13 cellular contexts compared by ENCODE assay signal in the genomic region with DNA sequence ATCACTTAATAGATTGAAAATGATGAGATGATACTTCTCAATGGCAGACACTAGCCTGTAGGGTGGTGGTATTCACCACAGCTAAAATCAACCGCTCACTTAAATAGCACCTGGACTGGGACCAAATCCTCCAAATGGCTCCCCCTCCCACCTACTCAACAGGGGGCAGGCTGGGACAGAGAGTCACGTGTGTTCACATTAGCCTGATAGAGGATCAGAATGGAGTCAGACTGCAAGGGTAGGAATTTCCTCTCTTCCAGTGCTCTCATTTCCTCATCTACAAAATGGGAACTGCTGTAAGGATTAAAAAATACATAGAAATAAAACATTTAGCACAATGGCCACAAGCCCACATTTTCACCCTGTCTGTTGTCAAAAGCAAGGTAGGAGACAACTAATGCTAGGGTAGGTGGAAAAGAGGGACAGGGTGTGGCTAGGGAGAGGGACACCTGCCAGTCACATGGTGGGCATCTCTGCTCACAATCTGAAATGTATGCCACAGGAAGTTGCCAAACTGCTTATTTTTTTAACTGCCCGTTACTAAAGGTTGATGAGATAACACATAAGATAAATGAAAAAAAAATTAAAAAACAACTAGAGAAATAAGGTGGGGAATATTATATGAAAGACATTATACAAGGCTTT. TPM values are rescaled to one million over a fixed set of nuclear protein-coding genes. Genes with fewer than 3 reads are reported as not detected.
DNase-seq lines count a peak whose midpoint lies in the region; ATAC-seq and TF ChIP-seq lines count a peak whose summit lies in the region.
"Had no signal": no experiment of that assay in that cellular context is flagged by ENCODE, and none has a peak within 500 bp of the region (broad histone marks: within the 10 kb centered on the region; RNA-seq: fewer than 3 reads in every experiment).

No MANE protein-coding gene starts in this region.

- peaks cover 19% of the 10 kb centered on the region for H3K4me1 ChIP-seq in left ventricle myocardium inferior
- H3K4me1 ChIP-seq in spleen: peaks cover 4 to 41% (median 9%) of the 10 kb centered on the region in 6 donors
- peaks cover 0 to 7% of the 10 kb centered on the region in 2 donors for H3K4me1 ChIP-seq in adrenal gland (replicated peaks in 1 of 2)
- H3K4me1 ChIP-seq: BE2C had no signal

- DNase-seq in Right ventricle myocardium inferior (ENCODE audit: missing footprints) (peak; percentile 55), left ventricle myocardium inferior (no peak), MV-4-11 (lab: John Stamatoyannopoulos, UW) (peak; percentile 23), spleen (no peak), adrenal gland (no peak)
- no peak for DNase-seq in activated naive CD8-positive, alpha-beta T cell treated with anti-CD3 and anti-CD28 coated beads, Interleukin-2, amount 10 ng/mL, durations not matched to agents 7 days and 5 days
- DNase-seq in stimulated activated naive CD4-positive, alpha-beta T cell treated with Interleukin-2 at 50 U/mL for 16 hours (lab: John Stamatoyannopoulos, UW): no peak
- DNase-seq: BE2C; Kasumi-1; stimulated activated CD4-positive, alpha-beta T cell treated with anti-CD3 and anti-CD28 coated beads, Interleukin-4, amount 100 ng/mL, for 1 hour had no signal

- TF ChIP-seq POLR2A in spleen (IDR thresholded peaks at IDR 0.05): no peak
- no peak for TF ChIP-seq POLR2A in adrenal gland (IDR thresholded peaks at IDR 0.05)

- no peaks in the 10 kb centered on the region for H3K27me3 Mint-ChIP-seq in activated naive CD8-positive, alpha-beta T cell treated with anti-CD3 and anti-CD28 coated beads, Interleukin-2, amount 10 ng/mL, durations not matched to agents 7 days and 5 days
- H3K27me3 Mint-ChIP-seq: stimulated activated memory B cell treated with anti-CD40 and anti-IgM and Interleukin-4, amounts not matched to agents 10 μg/mL and 1 μg/mL and 100 μg/mL, for 72 hours had no signal

- H3K27ac Mint-ChIP-seq in activated naive CD8-positive, alpha-beta T cell treated with anti-CD3 and anti-CD28 coated beads, Interleukin-2, amount 10 ng/mL, durations not matched to agents 7 days and 5 days: peak overlapping the region; percentile 74
- H3K27ac Mint-ChIP-seq: stimulated activated memory B cell treated with anti-CD40 and anti-IgM and Interleukin-4, amounts not matched to agents 10 μg/mL and 1 μg/mL and 100 μg/mL, for 72 hours; T-helper 2 cell treated with Interferon-gamma antibody and Interleukin-4, amounts not matched to agents 5 μg/mL and 100 μg/mL, for 36 hours had no signal

- H3K27me3 ChIP-seq in left ventricle myocardium inferior (ENCODE audit: low read depth): no peaks in the 10 kb centered on the region
- H3K27me3 ChIP-seq in spleen (replicated peaks in 1 of 7): no peaks in the 10 kb centered on the region
- H3K27me3 ChIP-seq in adrenal gland: no peaks in the 10 kb centered on the region
- H3K27me3 ChIP-seq: BE2C had no signal

- H3K4me3 ChIP-seq in left ventricle myocardium inferior (no peak overlapping the region), spleen (no peak overlapping the region), adrenal gland (no peak overlapping the region)

- peaks cover 50% of the 10 kb centered on the region for H3K4me1 Mint-ChIP-seq in activated naive CD8-positive, alpha-beta T cell treated with anti-CD3 and anti-CD28 coated beads, Interleukin-2, amount 10 ng/mL, durations not matched to agents 7 days and 5 days

- peaks cover 37% of the 10 kb centered on the region for H3K36me3 Mint-ChIP-seq in activated naive CD8-positive, alpha-beta T cell treated with anti-CD3 and anti-CD28 coated beads, Interleukin-2, amount 10 ng/mL, durations not matched to agents 7 days and 5 days

- no peak overlapping the region for H3K27ac ChIP-seq in left ventricle myocardium inferior (replicated peaks)
- H3K27ac ChIP-seq in spleen: peak overlapping the region in 5 of 8 donors; percentile 7 to 41 (median 30)
- no peak overlapping the region for H3K27ac ChIP-seq in adrenal gland

- no peaks in the 10 kb centered on the region for H3K9me3 ChIP-seq in left ventricle myocardium inferior (replicated peaks)
- H3K9me3 ChIP-seq in spleen: no peaks in the 10 kb centered on the region
- H3K9me3 ChIP-seq in adrenal gland (replicated peaks in 1 of 3): no peaks in the 10 kb centered on the region
- H3K9me3 ChIP-seq: BE2C had no signal

- intact Hi-C loops in Right ventricle myocardium inferior (cut with DNase I) (no loop called here), left ventricle myocardium inferior (cut with micrococcal nuclease) (no loop called here), spleen (cut with DNase I; ENCODE audit: low total_unique reads) (no loop called here), adrenal gland (cut with DNase I) (no loop called here)

- peak; percentile 34 for ATAC-seq in Right ventricle myocardium inferior
- ATAC-seq in activated naive CD8-positive, alpha-beta T cell treated with anti-CD3 and anti-CD28 coated beads, Interleukin-2, amount 10 ng/mL, durations not matched to agents 7 days and 5 days (ENCODE audit: low read depth): no peak
- no peak for ATAC-seq in GM21367 (IDR thresholded peaks at IDR 0.05; ENCODE audit: unreplicated experiment)
- ATAC-seq: stimulated activated memory B cell treated with anti-CD40 and anti-IgM and Interleukin-4, amounts not matched to agents 10 μg/mL and 1 μg/mL and 100 μg/mL, for 72 hours had no signal

- no peak for TF ChIP-seq CTCF in left ventricle myocardium inferior (IDR thresholded peaks at IDR 0.05; ENCODE audit: borderline replicate concordance)
- TF ChIP-seq CTCF in spleen (IDR thresholded peaks at IDR 0.05 in 8 of 11, conservative IDR thresholded peaks at IDR 0.05 in 3 of 11): no peak
- no peak for TF ChIP-seq CTCF in adrenal gland (IDR thresholded peaks at IDR 0.05)

- H3K4me3 Mint-ChIP-seq in activated naive CD8-positive, alpha-beta T cell treated with anti-CD3 and anti-CD28 coated beads, Interleukin-2, amount 10 ng/mL, durations not matched to agents 7 days and 5 days: no peak overlapping the region
- H3K4me3 Mint-ChIP-seq: stimulated activated memory B cell treated with anti-CD40 and anti-IgM and Interleukin-4, amounts not matched to agents 10 μg/mL and 1 μg/mL and 100 μg/mL, for 72 hours; T-helper 2 cell treated with Interferon-gamma antibody and Interleukin-4, amounts not matched to agents 5 μg/mL and 100 μg/mL, for 36 hours had no signal

- no peaks in the 10 kb centered on the region for H3K9me3 Mint-ChIP-seq in activated naive CD8-positive, alpha-beta T cell treated with anti-CD3 and anti-CD28 coated beads, Interleukin-2, amount 10 ng/mL, durations not matched to agents 7 days and 5 days
- H3K9me3 Mint-ChIP-seq: stimulated activated memory B cell treated with anti-CD40 and anti-IgM and Interleukin-4, amounts not matched to agents 10 μg/mL and 1 μg/mL and 100 μg/mL, for 72 hours; T-helper 2 cell treated with Interferon-gamma antibody and Interleukin-4, amounts not matched to agents 5 μg/mL and 100 μg/mL, for 36 hours had no signal

- WGBS in spleen, 5 donors: 40 to 59% (median 45%) methylated on average over 3 of the region's 3 CpGs
- WGBS in adrenal gland, 4 donors: 49 to 62% (median 57%) methylated on average over 3 of the region's 3 CpGs

- H3K36me3 ChIP-seq in left ventricle myocardium inferior: no peaks in the 10 kb centered on the region
- H3K36me3 ChIP-seq in spleen: no peaks in the 10 kb centered on the region
- no peaks in the 10 kb centered on the region for H3K36me3 ChIP-seq in adrenal gland (replicated peaks in 1 of 2)
- H3K36me3 ChIP-seq: BE2C had no signal

- POLR2A ChIA-PET in activated naive CD8-positive, alpha-beta T cell treated with anti-CD3 and anti-CD28 coated beads, Interleukin-2, amount 10 ng/mL, durations not matched to agents 7 days and 5 days (lab: Charles Lee): no interaction called here

RNA-seq across cellular contexts. Expression of a gene that starts 55.3 kb away (rescaled TPM):
- total RNA-seq in Right ventricle myocardium inferior: 2.2 TPM
- 1.5 TPM for total RNA-seq in left ventricle myocardium inferior
- 10 to 100 TPM; 61.7 to 65.8 TPM for total RNA-seq in activated naive CD8-positive, alpha-beta T cell treated with anti-CD3 and anti-CD28 coated beads, Interleukin-2, amount 10 ng/mL, durations not matched to agents 7 days and 5 days
- total RNA-seq in spleen: 10 to 100 TPM; 18.1 to 53.8 (median 44.1) TPM
- polyA plus RNA-seq in spleen: 1 to 10 TPM; 3.0 to 4.9 (median 3.4) TPM
- 1 to 10 TPM in 5 of 8 donors, under 1 TPM in 3; 0.17 to 2.9 (median 1.3) TPM for total RNA-seq in adrenal gland
- under 1 TPM; 0.08 to 0.13 (median 0.09) TPM for polyA plus RNA-seq in adrenal gland

Comparison
In these comparisons a context has a peak if more than half of its experiments do, and no peak if none do; other contexts are left out.
1. DNase-seq: peak in Right ventricle myocardium inferior (single experiment) and MV-4-11 (single experiment); none in left ventricle myocardium inferior (single experiment), activated naive CD8-positive, alpha-beta T cell treated with anti-CD3 and anti-CD28 coated beads, Interleukin-2, amount 10 ng/mL, durations not matched to agents 7 days and 5 days (single experiment), spleen (single experiment), adrenal gland (0 of 7) and stimulated activated naive CD4-positive, alpha-beta T cell treated with Interleukin-2 at 50 U/mL for 16 hours (single experiment).
2. H3K27ac ChIP-seq: peak in spleen (5 of 8); none in left ventricle myocardium inferior (single experiment) and adrenal gland (0 of 5).